ENCODE assay signal across 20 cellular contexts in the genomic region with DNA sequence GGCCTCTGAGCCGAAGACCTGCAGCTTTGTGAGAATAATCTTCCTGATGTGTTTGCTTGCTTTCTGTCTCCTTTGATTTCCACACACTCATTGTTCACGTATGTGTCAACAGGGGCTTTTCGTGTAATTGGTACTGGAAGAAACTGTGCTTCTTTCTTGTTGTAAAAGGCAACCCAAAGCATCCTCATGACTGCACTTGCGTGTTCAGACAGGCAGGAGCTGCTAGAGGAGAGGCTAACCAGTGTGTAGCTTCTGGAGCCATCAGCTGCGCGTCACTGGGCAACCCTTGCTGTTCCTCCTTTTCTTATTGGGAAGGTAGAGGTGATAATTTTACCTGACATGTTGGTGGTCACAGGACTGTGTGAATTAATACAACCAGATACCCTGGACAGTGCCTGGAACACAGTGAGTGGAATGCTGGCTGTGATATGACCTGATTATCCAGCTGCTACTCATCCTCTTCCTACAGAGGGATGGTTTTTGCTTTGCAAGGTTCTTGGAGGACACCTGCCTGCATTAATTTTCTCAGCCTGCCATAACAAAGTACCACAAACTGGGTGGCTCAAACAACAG.
A peak's percentile ranks its signal among the peaks of the same experiment; 100 is the strongest.
DNase-seq lines count a peak whose midpoint lies in the region; FAIRE-seq and TF ChIP-seq lines count a peak whose summit lies in the region.
"Had no signal": no experiment of that assay in that cellular context is flagged by ENCODE, and none has a peak within 500 bp of the region (broad histone marks: within the 10 kb centered on the region; RNA-seq: fewer than 3 reads in every experiment).

No MANE protein-coding gene starts in this region.

- H3K36me3 ChIP-seq in bronchial epithelial cell (ENCODE audit: control insufficient read depth, insufficient read depth, low read length) (no peaks in the 10 kb centered on the region), neutrophil (peaks cover 7% of the 10 kb centered on the region), suprapubic skin (no peaks in the 10 kb centered on the region)
- H3K36me3 ChIP-seq: BLaER1 treated with 17β-estradiol and CSF1 and Interleukin-3, amounts not matched to agents 10 nM and 100 nM had no signal

- DNase-seq in LHCN-M2 (ENCODE audit: low read depth) (peak; percentile 49), bronchial epithelial cell (ENCODE audit: low read depth) (peak; percentile 82), epithelial cell of prostate (ENCODE audit: low read depth, low spot score) (peak; percentile 61), SW 1271 (lab: John Stamatoyannopoulos, UW) (no peak), suprapubic skin (ENCODE audit: low spot score in 2 of 2) (no peak)
- DNase-seq in activated CD4-positive, alpha-beta T cell treated with anti-CD3 and anti-CD28 coated beads, Interleukin-2, amount 50 U/mL, for 1 hour: no peak
- DNase-seq: Caco-2; CD4-positive, alpha-beta memory T cell; DND-41; H7; HFFc6; NCI-H1694; NCI-H2081; NCI-H510A; NCI-H748 treated with DMSO at 0.1 percent for 48 hours; OCI-M1 had no signal

- no peak for FAIRE-seq in bronchial epithelial cell (lab: Jason Lieb, UNC)
- FAIRE-seq: GM12891, RCC 7860 had no signal

- no peak for TF ChIP-seq POLR2A in suprapubic skin (IDR thresholded peaks at IDR 0.05)

- H3K27me3 ChIP-seq in bronchial epithelial cell (ENCODE audit: control insufficient read depth, insufficient read depth, low read length): no peaks in the 10 kb centered on the region
- no peaks in the 10 kb centered on the region for H3K27me3 ChIP-seq in neutrophil
- H3K27me3 ChIP-seq in suprapubic skin: no peaks in the 10 kb centered on the region
- H3K27me3 ChIP-seq: BLaER1 treated with 17β-estradiol and CSF1 and Interleukin-3, amounts not matched to agents 10 nM and 100 nM had no signal

- H3K27ac ChIP-seq in epithelial cell of prostate: no peak overlapping the region
- H3K27ac ChIP-seq in neutrophil: peak overlapping the region; percentile 38
- no peak overlapping the region for H3K27ac ChIP-seq in suprapubic skin
- H3K27ac ChIP-seq: BLaER1 treated with 17β-estradiol and CSF1 and Interleukin-3, amounts not matched to agents 10 nM and 100 nM had no signal

- WGBS in suprapubic skin: 84% methylated on average over 6 of the region's 6 CpGs

- H3K4me1 ChIP-seq in neutrophil (ENCODE audit: control insufficient read depth in 1 of 2, insufficient read depth in 1 of 2, low read depth in 1 of 2, low read length in 1 of 2) (peaks cover 11 to 20% of the 10 kb centered on the region in 2 experiments), suprapubic skin (no peaks in the 10 kb centered on the region)
- H3K4me1 ChIP-seq: Caco-2 had no signal

- H3K9me3 ChIP-seq in neutrophil (no peaks in the 10 kb centered on the region), suprapubic skin (no peaks in the 10 kb centered on the region)
- H3K9me3 ChIP-seq: BLaER1 treated with 17β-estradiol and CSF1 and Interleukin-3, amounts not matched to agents 10 nM and 100 nM; Caco-2 had no signal

- TF ChIP-seq EP300 in suprapubic skin (IDR thresholded peaks at IDR 0.05): no peak

- H3K4me3 ChIP-seq in bronchial epithelial cell (ENCODE audit: low read depth, low read length) (no peak overlapping the region), neutrophil (ENCODE audit: low read depth in 1 of 2, low read length in 1 of 2) (no peak overlapping the region), suprapubic skin (no peak overlapping the region)
- H3K4me3 ChIP-seq: BLaER1 treated with 17β-estradiol and CSF1 and Interleukin-3, amounts not matched to agents 10 nM and 100 nM had no signal

- TF ChIP-seq CTCF in bronchial epithelial cell (IDR thresholded peaks at IDR 0.05; ENCODE audit: insufficient read depth, low read length, severe bottlenecking): peak; percentile 49
- TF ChIP-seq CTCF in neutrophil (IDR thresholded peaks at IDR 0.05): no peak
- no peak for TF ChIP-seq CTCF in suprapubic skin (IDR thresholded peaks at IDR 0.05)

Comparison
In these comparisons a context has a peak if more than half of its experiments do, and no peak if none do; other contexts are left out.
1. DNase-seq: peak in LHCN-M2 (single experiment), bronchial epithelial cell (single experiment) and epithelial cell of prostate (single experiment); none in activated CD4-positive, alpha-beta T cell treated with anti-CD3 and anti-CD28 coated beads, Interleukin-2, amount 50 U/mL, for 1 hour (single experiment), SW 1271 (0 of 2) and suprapubic skin (0 of 2).